ENCODE assay signal across 8 cellular contexts in genomic region chr7:44748042-44748947, GRCh38. TPM values are rescaled to one million over a fixed set of nuclear protein-coding genes. Genes with fewer than 3 reads are reported as not detected.
A peak's percentile ranks its signal among the peaks of the same experiment; 100 is the strongest.
DNase-seq lines count a peak whose midpoint lies in the region; ATAC-seq and TF ChIP-seq lines count a peak whose summit lies in the region.

ZMIZ2 (plus strand) TSS chr7:44748847; CDS start chr7:44756250, 7,403 bp downstream.

- peak; percentile 80 for ATAC-seq in HG03175 (IDR thresholded peaks at IDR 0.05; ENCODE audit: unreplicated experiment)

- peak within 1 kb of the TSS; percentile 98 to 100 (median 99) for H3K27ac ChIP-seq in spleen

- DNase-seq in AG08395 (ENCODE audit: low spot score) (peak; percentile 98), NCI-H345 (lab: John Stamatoyannopoulos, UW) (peak; percentile 93), inferior parietal cortex (ENCODE audit: extremely low spot score) (peak; percentile 81), spleen (peak; percentile 99)
- DNase-seq in activated CD4-positive, CD25-positive, alpha-beta regulatory T cell treated with anti-CD3 and anti-CD28 coated beads, Interleukin-2, amount 50 U/mL, for 16 hours (ENCODE audit: low read depth, low spot score) = peak; percentile 85
- peak; percentile 90 for DNase-seq in central memory CD4-positive, alpha-beta T cell

- H3K9me3 ChIP-seq in spleen = no peaks in the 10 kb centered on the region

- peak within 1 kb of the TSS; percentile 73 to 91 (median 80) for H3K4me3 ChIP-seq in spleen

- H3K4me1 ChIP-seq in spleen = peaks cover 37 to 53% (median 48%) of the 10 kb centered on the region in 6 donors

- no peak for TF ChIP-seq CTCF in spleen (IDR thresholded peaks at IDR 0.05 in 8 of 11, conservative IDR thresholded peaks at IDR 0.05 in 3 of 11)

- intact Hi-C loops in spleen (cut with DNase I; ENCODE audit: low total_unique reads) = loop anchor here (5.0 to 10.0 kb wide), 2 partner anchors 49 to 143 kb away; partner anchors contain the start of genes OGDH and PPIA

- no peaks in the 10 kb centered on the region for H3K27me3 ChIP-seq in spleen (replicated peaks in 1 of 7)

- in situ Hi-C loops in GM18951 (cut with MboI; ENCODE audit: low sequenced_read_pairs, unreplicated experiment) = no loop called here

- TF ChIP-seq POLR2A in GM18951 (IDR thresholded peaks at IDR 0.05; ENCODE audit: extremely low read depth, insufficient read depth, insufficient read length) (peak; percentile 84), spleen (IDR thresholded peaks at IDR 0.05) (peak in 1 of 3 donors; percentile 43)

- H3K36me3 ChIP-seq in spleen = peaks cover 0 to 7% (median 0%) of the 10 kb centered on the region in 6 donors

- WGBS in spleen, 5 donors = 2 to 5% (median 3%) methylated on average over 29 to 92 of the region's 92 CpGs

RNA-seq across cellular contexts. Expression of gene ZMIZ2, which starts in this region (rescaled TPM):
- total RNA-seq in spleen = 100 to 1,000 TPM in 4 of 7 donors, 10 to 100 TPM in 3; 35.6 to 160 (median 125) TPM
- polyA plus RNA-seq in spleen = 10 to 100 TPM; 27.7 to 95.7 (median 64.5) TPM

Comparison
In these comparisons a context has a peak if more than half of its experiments do, and no peak if none do; other contexts are left out.
1. Peak in every context shown above with its lines: DNase-seq, ATAC-seq, H3K4me3 ChIP-seq and H3K27ac ChIP-seq.